Comparison of ENCODE assay signal across 9 cellular contexts in genomic region chr19:3710265-3710812, GRCh38. TPM values are rescaled to one million over a fixed set of nuclear protein-coding genes. Genes with fewer than 3 reads are reported as not detected.
A peak's percentile ranks its signal among the peaks of the same experiment; 100 is the strongest.
DNase-seq lines count a peak whose midpoint lies in the region; ATAC-seq and TF ChIP-seq lines count a peak whose summit lies in the region.
"Had no signal": no experiment of that assay in that cellular context is flagged by ENCODE, and none has a peak within 500 bp of the region (broad histone marks: within the 10 kb centered on the region; RNA-seq: fewer than 3 reads in every experiment).

No MANE protein-coding gene starts in this region.

- H3K4me3 Mint-ChIP-seq in immature natural killer cell, result no peak overlapping the region
- no peak overlapping the region for H3K4me3 Mint-ChIP-seq in activated naive CD8-positive, alpha-beta T cell treated with anti-CD3 and anti-CD28 coated beads, Interleukin-2, amount 50 U/mL, for 24 hours

- H3K27ac ChIP-seq in upper lobe of left lung, result peak overlapping the region in 1 of 4 donors; percentile 35
- H3K27ac ChIP-seq: uterus had no signal

- H3K9me3 Mint-ChIP-seq in immature natural killer cell, result no peaks in the 10 kb centered on the region
- no peaks in the 10 kb centered on the region for H3K9me3 Mint-ChIP-seq in activated naive CD8-positive, alpha-beta T cell treated with anti-CD3 and anti-CD28 coated beads, Interleukin-2, amount 50 U/mL, for 24 hours

- WGBS in upper lobe of left lung, 2 donors, result 34 to 39% methylated on average over 12 to 20 of the region's 20 CpGs

- H3K4me1 Mint-ChIP-seq in immature natural killer cell, result no peaks in the 10 kb centered on the region
- peaks cover 4% of the 10 kb centered on the region for H3K4me1 Mint-ChIP-seq in activated naive CD8-positive, alpha-beta T cell treated with anti-CD3 and anti-CD28 coated beads, Interleukin-2, amount 50 U/mL, for 24 hours

- no peaks in the 10 kb centered on the region for H3K9me3 ChIP-seq in upper lobe of left lung
- H3K9me3 ChIP-seq: uterus had no signal

- H3K36me3 ChIP-seq in upper lobe of left lung, result no peaks in the 10 kb centered on the region
- H3K36me3 ChIP-seq: uterus had no signal

- H3K4me1 ChIP-seq in upper lobe of left lung, result peaks cover 4 to 19% (median 14%) of the 10 kb centered on the region in 4 donors

- H3K27ac Mint-ChIP-seq in immature natural killer cell, result no peak overlapping the region
- no peak overlapping the region for H3K27ac Mint-ChIP-seq in activated naive CD8-positive, alpha-beta T cell treated with anti-CD3 and anti-CD28 coated beads, Interleukin-2, amount 50 U/mL, for 24 hours

- DNase-seq in NCI-H345 (lab: John Stamatoyannopoulos, UW) (peak; percentile 71), NCI-H345 treated with DMSO at 0.1 percent for 48 hours (lab: John Stamatoyannopoulos, UW; ENCODE audit: unreplicated experiment) (no peak), SW480 (ENCODE audit: low spot score) (peak; percentile 40), iPS-NIHi7 (ENCODE audit: extremely low spot score) (peak; percentile 50), upper lobe of left lung (peak; percentile 86 to 97), NCI-H2227 (lab: John Stamatoyannopoulos, UW; ENCODE audit: unreplicated experiment) (no peak), immature natural killer cell (no peak)
- no peak for DNase-seq in activated naive CD8-positive, alpha-beta T cell treated with anti-CD3 and anti-CD28 coated beads, Interleukin-2, amount 50 U/mL, for 24 hours

- peak; percentile 87 to 91 for ATAC-seq in upper lobe of left lung (ENCODE audit: low FRiP score in 2 of 2)
- ATAC-seq in activated naive CD8-positive, alpha-beta T cell treated with anti-CD3 and anti-CD28 coated beads, Interleukin-2, amount 50 U/mL, for 24 hours, result no peak

- no peaks in the 10 kb centered on the region for H3K36me3 Mint-ChIP-seq in immature natural killer cell
- H3K36me3 Mint-ChIP-seq in activated naive CD8-positive, alpha-beta T cell treated with anti-CD3 and anti-CD28 coated beads, Interleukin-2, amount 50 U/mL, for 24 hours (ENCODE audit: low read depth), result no peaks in the 10 kb centered on the region

- no peak for TF ChIP-seq POLR2A in upper lobe of left lung (IDR thresholded peaks at IDR 0.05)

- peaks cover 2 to 9% (median 9%) of the 10 kb centered on the region in 3 donors for H3K27me3 Mint-ChIP-seq in immature natural killer cell (ENCODE audit: low read depth in 3 of 3)
- peaks cover 7% of the 10 kb centered on the region for H3K27me3 Mint-ChIP-seq in activated naive CD8-positive, alpha-beta T cell treated with anti-CD3 and anti-CD28 coated beads, Interleukin-2, amount 50 U/mL, for 24 hours

- TF ChIP-seq CTCF in upper lobe of left lung (IDR thresholded peaks at IDR 0.05), result no peak

- no peaks in the 10 kb centered on the region for H3K27me3 ChIP-seq in upper lobe of left lung
- H3K27me3 ChIP-seq: uterus had no signal

- peak in 1 of 4 donors; percentile 26 for TF ChIP-seq EP300 in upper lobe of left lung (IDR thresholded peaks at IDR 0.05)

- no peak overlapping the region for H3K4me3 ChIP-seq in upper lobe of left lung
- H3K4me3 ChIP-seq: uterus had no signal

RNA-seq across cellular contexts. Expression of gene TJP3, which starts 2.2 kb away (rescaled TPM):
- 10 to 100 TPM; 27.2 to 94.3 (median 55.5) TPM for total RNA-seq in upper lobe of left lung
- under 1 TPM in 1 of 3 donors, not detected in 2; 0.34 TPM for polyA plus RNA-seq in immature natural killer cell

RNA-seq across cellular contexts. Expression of gene PIP5K1C, which starts 10.1 kb away (rescaled TPM):
- 10 to 100 TPM; 24.6 to 64.1 (median 43.1) TPM for total RNA-seq in upper lobe of left lung
- 10 to 100 TPM in 1 of 3 donors, 1 to 10 TPM in 1, not detected in 1; 4.3 to 25.7 TPM for polyA plus RNA-seq in immature natural killer cell

RNA-seq across cellular contexts. Expression of gene APBA3, which starts 51.2 kb away (rescaled TPM):
- total RNA-seq in upper lobe of left lung, result 10 to 100 TPM; 13.4 to 92.2 (median 21.6) TPM
- polyA plus RNA-seq in immature natural killer cell, result 10 to 100 TPM; 24.2 to 32.4 (median 31.2) TPM

RNA-seq across cellular contexts. Expression of gene MRPL54, which starts 52.1 kb away (rescaled TPM):
- total RNA-seq in upper lobe of left lung, result 10 to 100 TPM; 16.8 to 83.9 (median 65.5) TPM
- 100 to 1,000 TPM; 116 to 167 (median 122) TPM for polyA plus RNA-seq in immature natural killer cell

Comparison
In these comparisons a context has a peak if more than half of its experiments do, and no peak if none do; other contexts are left out.
1. DNase-seq: peak in NCI-H345 (single experiment), SW480 (single experiment), iPS-NIHi7 (single experiment) and upper lobe of left lung (2 of 2); none in NCI-H345 treated with DMSO at 0.1 percent for 48 hours (single experiment), NCI-H2227 (single experiment), immature natural killer cell (0 of 3) and activated naive CD8-positive, alpha-beta T cell treated with anti-CD3 and anti-CD28 coated beads, Interleukin-2, amount 50 U/mL, for 24 hours (single experiment).